In the genomic region with DNA sequence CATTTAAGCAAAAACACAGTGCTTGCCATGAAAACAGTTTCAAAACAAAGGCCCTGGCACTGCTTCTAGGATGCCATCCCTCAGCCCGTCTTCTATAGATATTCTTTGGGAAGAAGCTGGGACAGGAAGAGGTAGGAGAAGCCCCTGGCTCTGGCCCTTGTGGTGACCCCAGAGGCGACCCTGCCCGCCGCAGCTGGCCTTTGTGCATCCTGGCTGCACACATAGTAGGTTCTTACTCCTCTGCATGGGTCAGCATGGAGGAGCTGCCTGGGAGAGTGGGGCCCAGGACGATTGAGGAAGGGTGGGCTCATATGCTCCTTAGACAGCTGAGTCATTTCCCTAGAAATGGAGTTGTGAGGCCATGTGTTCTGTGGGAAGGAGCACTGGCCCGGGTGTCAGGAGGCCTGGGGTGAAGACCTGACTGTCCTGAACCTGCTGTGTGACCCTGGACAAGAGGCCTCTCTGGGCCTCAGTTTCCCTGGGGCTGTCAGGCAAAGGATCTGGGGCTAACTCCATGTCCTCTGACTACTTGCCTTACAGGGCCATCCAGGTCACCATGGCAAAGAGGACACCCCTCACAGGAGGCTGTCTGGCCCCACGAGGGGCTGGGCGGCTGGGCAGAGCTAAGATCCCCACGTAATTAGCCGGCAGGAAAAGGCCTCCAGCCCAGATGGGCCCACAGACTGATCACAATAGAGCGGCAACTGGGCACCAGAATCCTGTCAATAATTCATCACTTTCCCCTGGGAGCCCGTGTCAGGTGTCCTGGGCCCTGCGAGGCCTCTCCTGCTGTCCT, we compare ENCODE assay signal across 14 cellular contexts. TPM values are rescaled to one million over a fixed set of nuclear protein-coding genes. Genes with fewer than 3 reads are reported as not detected.
"Had no signal": no experiment of that assay in that cellular context is flagged by ENCODE, and none has a peak within 500 bp of the region (broad histone marks: within the 10 kb centered on the region; RNA-seq: fewer than 3 reads in every experiment).

No MANE protein-coding gene starts in this region.

- H3K9me3 ChIP-seq: testis had no signal

- H3K27me3 ChIP-seq: testis had no signal

- H3K4me3 ChIP-seq: testis had no signal

- ATAC-seq: esophagus mucosa; naive thymus-derived CD4-positive, alpha-beta T cell; stimulated activated naive CD8-positive, alpha-beta T cell treated with anti-CD3 and anti-CD28 coated beads, Interleukin-15, amount 100 ng/mL, for 72 hours had no signal

- H3K9ac ChIP-seq: parathyroid adenoma had no signal

- H3K79me2 ChIP-seq: parathyroid adenoma had no signal

- H2AFZ ChIP-seq: parathyroid adenoma had no signal

- DNase-seq: activated CD4-positive, alpha-beta T cell treated with anti-CD3 and anti-CD28 coated beads, Interleukin-2, amount 50 U/mL, for 4 hours; activated naive CD4-positive, alpha-beta T cell; anterior cingulate cortex; effector CD8-positive, alpha-beta T cell; mesenchymal stem cell; naive thymus-derived CD4-positive, alpha-beta T cell; stimulated activated CD4-positive, alpha-beta T cell treated with anti-CD3 and anti-CD28 coated beads, Interleukin-15, amount 100 ng/mL, for 24 hours; stimulated activated CD4-positive, alpha-beta T cell treated with anti-CD3 and anti-CD28 coated beads, Interleukin-4, amount 100 ng/mL, for 1 hour; stimulated activated naive CD8-positive, alpha-beta T cell treated with anti-CD3 and anti-CD28 coated beads, Interleukin-15, amount 100 ng/mL, for 72 hours; SW 1271; T-helper 2 cell; testis had no signal

- H3K27ac ChIP-seq: parathyroid adenoma, testis had no signal

- H3K4me1 ChIP-seq: parathyroid adenoma, testis had no signal

RNA-seq across cellular contexts. Expression of a gene that starts 44.6 kb away (rescaled TPM):
- total RNA-seq: esophagus mucosa had no signal
